9 cellular contexts compared by ENCODE assay signal in the genomic region with DNA sequence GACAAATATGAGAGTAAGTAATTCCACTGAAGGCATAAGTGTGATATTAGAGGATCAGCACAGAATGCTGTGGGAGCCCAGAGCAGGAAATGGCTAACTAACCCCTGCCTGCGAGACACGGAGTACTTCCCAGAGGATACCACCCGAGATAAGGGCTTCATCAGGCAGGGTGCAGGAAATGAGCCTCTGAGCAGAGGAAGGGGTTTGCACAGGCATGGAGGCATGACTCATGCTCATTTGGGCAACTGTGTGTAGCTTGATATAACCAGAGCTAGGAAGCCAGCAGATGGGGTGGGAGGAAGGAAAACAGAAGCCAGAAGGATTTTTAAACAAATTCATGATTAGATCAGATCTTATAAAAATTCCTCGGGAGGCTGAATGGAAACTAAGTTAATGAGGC.
DNase-seq lines count a peak whose midpoint lies in the region; ATAC-seq and TF ChIP-seq lines count a peak whose summit lies in the region.
"Had no signal": no experiment of that assay in that cellular context is flagged by ENCODE, and none has a peak within 500 bp of the region (broad histone marks: within the 10 kb centered on the region; RNA-seq: fewer than 3 reads in every experiment).

No MANE protein-coding gene starts in this region.

- ATAC-seq in GM18870 (IDR thresholded peaks at IDR 0.05; ENCODE audit: unreplicated experiment) = no peak
- ATAC-seq: psoas muscle had no signal

- H3K9me3 Mint-ChIP-seq in mesothelial cell of epicardium = peaks cover 26% of the 10 kb centered on the region

- in situ Hi-C loops in brain microvascular endothelial cell (cut with HindIII; ENCODE audit: low pct_ligation_motif_present, low sequenced_read_pairs) = no loop called here

- H3K36me3 Mint-ChIP-seq in mesothelial cell of epicardium = no peaks in the 10 kb centered on the region

- no peaks in the 10 kb centered on the region for H3K27me3 ChIP-seq in brain microvascular endothelial cell (replicated peaks)

- H3K4me3 Mint-ChIP-seq in mesothelial cell of epicardium = no peak overlapping the region

- H3K27me3 Mint-ChIP-seq in mesothelial cell of epicardium (ENCODE audit: low read depth) = no peaks in the 10 kb centered on the region

- no peak for TF ChIP-seq CTCF in brain microvascular endothelial cell (IDR thresholded peaks at IDR 0.05; ENCODE audit: low read depth, low read length, missing control alignments)
- TF ChIP-seq CTCF in mesothelial cell of epicardium (IDR thresholded peaks at IDR 0.05; ENCODE audit: unreplicated experiment) = no peak

- no peak overlapping the region for H3K27ac ChIP-seq in brain microvascular endothelial cell
- H3K27ac ChIP-seq: psoas muscle had no signal

- DNase-seq in DMS53 treated with DMSO at 0.1 percent for 48 hours (lab: John Stamatoyannopoulos, UW; ENCODE audit: unreplicated experiment) (peak; percentile 17), LHCN-M2 (ENCODE audit: low read depth) (peak; percentile 72), brain microvascular endothelial cell (peak; percentile 70), mesothelial cell of epicardium (ENCODE audit: low spot score in 2 of 2, unreplicated experiment in 2 of 2) (no peak), DMS114 treated with DMSO at 0.1 percent for 48 hours (lab: John Stamatoyannopoulos, UW; ENCODE audit: unreplicated experiment) (no peak), RKO (ENCODE audit: low spot score) (no peak)
- DNase-seq: NCI-H524 treated with DMSO at 0.1 percent for 48 hours, psoas muscle had no signal

- H3K36me3 ChIP-seq in brain microvascular endothelial cell (replicated peaks) = no peaks in the 10 kb centered on the region

- peaks cover 3% of the 10 kb centered on the region for H3K4me1 Mint-ChIP-seq in mesothelial cell of epicardium

- H3K27ac Mint-ChIP-seq in mesothelial cell of epicardium = peak overlapping the region; percentile 64

- H3K4me3 ChIP-seq in brain microvascular endothelial cell (ENCODE audit: low read depth, low read length) = no peak overlapping the region
- H3K4me3 ChIP-seq: psoas muscle had no signal

Comparison
In these comparisons a context has a peak if more than half of its experiments do, and no peak if none do; other contexts are left out.
1. DNase-seq: peak in DMS53 treated with DMSO at 0.1 percent for 48 hours (single experiment), LHCN-M2 (single experiment) and brain microvascular endothelial cell (single experiment); none in mesothelial cell of epicardium (0 of 2), DMS114 treated with DMSO at 0.1 percent for 48 hours (single experiment) and RKO (single experiment).